In genomic region chr9:97562542-97562941, GRCh38 we compare ENCODE assay signal across 15 cellular contexts.
DNase-seq lines count a peak whose midpoint lies in the region; ATAC-seq and TF ChIP-seq lines count a peak whose summit lies in the region.
"Had no signal": no experiment of that assay in that cellular context is flagged by ENCODE, and none has a peak within 500 bp of the region (broad histone marks: within the 10 kb centered on the region; RNA-seq: fewer than 3 reads in every experiment).

No MANE protein-coding gene starts in this region.

- H3K9me3 ChIP-seq in colonic mucosa (no peaks in the 10 kb centered on the region), tibial nerve (no peaks in the 10 kb centered on the region)

- no peak for TF ChIP-seq EP300 in tibial nerve (IDR thresholded peaks at IDR 0.05)

- CTCF ChIA-PET in activated CD8-positive, alpha-beta memory T cell treated with anti-CD3 and anti-CD28 coated beads, Interleukin-2, amount 10 ng/mL, durations not matched to agents 7 days and 5 days (lab: Charles Lee): interaction anchor here (2.8 kb wide), 1 partner anchor 36 kb away, joined by 10 read pairs; no protein-coding TSS in a partner anchor

- ATAC-seq in activated CD8-positive, alpha-beta memory T cell treated with anti-CD3 and anti-CD28 coated beads, Interleukin-2, amount 10 ng/mL, durations not matched to agents 7 days and 5 days: no peak
- ATAC-seq in HG03045 (IDR thresholded peaks at IDR 0.05; ENCODE audit: unreplicated experiment): no peak

- no peak overlapping the region for H3K27ac Mint-ChIP-seq in activated CD8-positive, alpha-beta memory T cell treated with anti-CD3 and anti-CD28 coated beads, Interleukin-2, amount 10 ng/mL, durations not matched to agents 7 days and 5 days

- DNase-seq in activated CD8-positive, alpha-beta memory T cell treated with anti-CD3 and anti-CD28 coated beads, Interleukin-2, amount 10 ng/mL, durations not matched to agents 7 days and 5 days: peak; percentile 18
- no peak for DNase-seq in activated CD8-positive, alpha-beta memory T cell treated with anti-CD3 and anti-CD28 coated beads, Interleukin-2, amount 50 U/mL, for 4 hours
- DNase-seq in colonic mucosa: peak; percentile 15
- DNase-seq in posterior vena cava (ENCODE audit: low spot score): peak; percentile 85
- DNase-seq in tibial nerve (ENCODE audit: low spot score in 2 of 2): no peak
- DNase-seq in dermis blood vessel endothelial cell: no peak
- no peak for DNase-seq in activated naive CD4-positive, alpha-beta T cell treated with Interleukin-2 at 50 U/mL for 16 hours
- DNase-seq: C1 segment of cervical spinal cord, DMS153, EL, H7, Kasumi-1, NCI-H1930, NCI-H82 had no signal

- H3K36me3 Mint-ChIP-seq in activated CD8-positive, alpha-beta memory T cell treated with anti-CD3 and anti-CD28 coated beads, Interleukin-2, amount 10 ng/mL, durations not matched to agents 7 days and 5 days: no peaks in the 10 kb centered on the region

- no peak overlapping the region for H3K4me3 ChIP-seq in colonic mucosa
- no peak overlapping the region for H3K4me3 ChIP-seq in tibial nerve

- H3K27me3 ChIP-seq in colonic mucosa (no peaks in the 10 kb centered on the region), tibial nerve (no peaks in the 10 kb centered on the region)

- H3K4me1 ChIP-seq in colonic mucosa (no peaks in the 10 kb centered on the region), tibial nerve (peaks cover 0 to 62% (median 26%) of the 10 kb centered on the region in 4 donors)

- intact Hi-C loops in colonic mucosa (cut with DNase I): no loop called here
- intact Hi-C loops in posterior vena cava (cut with DNase I): loop anchor here in 1 of 2 donors (10.0 kb wide), 1 partner anchor 58 kb away; the partner anchor contains the start of gene TMOD1

- no peak overlapping the region for H3K9ac ChIP-seq in colonic mucosa (ENCODE audit: low read depth in 2 of 2, low read length in 2 of 2)

- H3K4me3 Mint-ChIP-seq in activated CD8-positive, alpha-beta memory T cell treated with anti-CD3 and anti-CD28 coated beads, Interleukin-2, amount 10 ng/mL, durations not matched to agents 7 days and 5 days: no peak overlapping the region

- no peaks in the 10 kb centered on the region for H3K9me3 Mint-ChIP-seq in activated CD8-positive, alpha-beta memory T cell treated with anti-CD3 and anti-CD28 coated beads, Interleukin-2, amount 10 ng/mL, durations not matched to agents 7 days and 5 days (ENCODE audit: low read depth)

- WGBS in tibial nerve, 2 donors: 75 to 85% methylated on average over 5 of the region's 5 CpGs

- no peak for TF ChIP-seq CTCF in colonic mucosa (IDR thresholded peaks at IDR 0.05)
- TF ChIP-seq CTCF in tibial nerve (IDR thresholded peaks at IDR 0.05): no peak

- peaks cover 14% of the 10 kb centered on the region for H3K4me1 Mint-ChIP-seq in activated CD8-positive, alpha-beta memory T cell treated with anti-CD3 and anti-CD28 coated beads, Interleukin-2, amount 10 ng/mL, durations not matched to agents 7 days and 5 days

- H3K27me3 Mint-ChIP-seq in activated CD8-positive, alpha-beta memory T cell treated with anti-CD3 and anti-CD28 coated beads, Interleukin-2, amount 10 ng/mL, durations not matched to agents 7 days and 5 days: peaks cover 25% of the 10 kb centered on the region

- H3K36me3 ChIP-seq in colonic mucosa: no peaks in the 10 kb centered on the region
- H3K36me3 ChIP-seq in tibial nerve: no peaks in the 10 kb centered on the region

- no peak overlapping the region for H3K27ac ChIP-seq in colonic mucosa
- H3K27ac ChIP-seq in tibial nerve: peak overlapping the region; percentile 4 to 85 (median 49)

- no peak for TF ChIP-seq POLR2A in tibial nerve (IDR thresholded peaks at IDR 0.05)

Comparison
In these comparisons a context has a peak if more than half of its experiments do, and no peak if none do; other contexts are left out.
1. DNase-seq: peak in activated CD8-positive, alpha-beta memory T cell treated with anti-CD3 and anti-CD28 coated beads, Interleukin-2, amount 10 ng/mL, durations not matched to agents 7 days and 5 days (single experiment), colonic mucosa (single experiment) and posterior vena cava (single experiment); none in activated CD8-positive, alpha-beta memory T cell treated with anti-CD3 and anti-CD28 coated beads, Interleukin-2, amount 50 U/mL, for 4 hours (single experiment), tibial nerve (0 of 2), dermis blood vessel endothelial cell (single experiment) and activated naive CD4-positive, alpha-beta T cell treated with Interleukin-2 at 50 U/mL for 16 hours (single experiment).